ENCODE assay signal across 22 cellular contexts in genomic region chr1:3433076-3433475, GRCh38. TPM values are rescaled to one million over a fixed set of nuclear protein-coding genes. Genes with fewer than 3 reads are reported as not detected.
A peak's percentile ranks its signal among the peaks of the same experiment; 100 is the strongest.
DNase-seq lines count a peak whose midpoint lies in the region; ATAC-seq, FAIRE-seq and TF ChIP-seq lines count a peak whose summit lies in the region.
"Had no signal": no experiment of that assay in that cellular context is flagged by ENCODE, and none has a peak within 500 bp of the region (broad histone marks: within the 10 kb centered on the region; RNA-seq: fewer than 3 reads in every experiment).

No MANE protein-coding gene starts in this region.

- FAIRE-seq in kidney (lab: Jason Lieb, UNC), result no peak
- FAIRE-seq: A204.1, G401.6, GM12892 had no signal

- TF ChIP-seq CTCF in kidney (IDR thresholded peaks at IDR 0.05; ENCODE audit: borderline replicate concordance, extremely low read depth, insufficient read depth) (no peak), psoas muscle (IDR thresholded peaks at IDR 0.05) (no peak), sigmoid colon (IDR thresholded peaks at IDR 0.05) (no peak)

- H3K36me3 ChIP-seq in HUES6 (ENCODE audit: control insufficient read depth, insufficient read depth, low read length) (no peaks in the 10 kb centered on the region), kidney (ENCODE audit: control insufficient read depth in 1 of 2, insufficient read depth in 2 of 2, low read length in 2 of 2) (no peaks in the 10 kb centered on the region), psoas muscle (ENCODE audit: insufficient read depth in 1 of 2, low read depth in 1 of 2) (no peaks in the 10 kb centered on the region), sigmoid colon (no peaks in the 10 kb centered on the region)
- H3K36me3 ChIP-seq: BLaER1 had no signal

- intact Hi-C loops in Right ventricle myocardium inferior (cut with DNase I) (no loop called here), cardiac septum (cut with DNase I) (no loop called here), kidney (cut with DNase I) (no loop called here), psoas muscle (cut with DNase I) (no loop called here), sigmoid colon (cut with DNase I) (no loop called here)

- peaks cover 3% of the 10 kb centered on the region; the same call in 1 of the 2 replicates for H3K4me1 ChIP-seq in HUES6 (ENCODE audit: control insufficient read depth, insufficient read depth, low read length)
- H3K4me1 ChIP-seq in kidney (ENCODE audit: control insufficient read depth in 1 of 2, insufficient read depth in 1 of 2, low read depth in 1 of 2, low read length in 2 of 2), result no peaks in the 10 kb centered on the region
- H3K4me1 ChIP-seq in psoas muscle, result no peaks in the 10 kb centered on the region
- H3K4me1 ChIP-seq in sigmoid colon, result no peaks in the 10 kb centered on the region
- H3K4me1 ChIP-seq: BLaER1, Caco-2 had no signal

- ATAC-seq in Right ventricle myocardium inferior (no peak), psoas muscle (no peak)
- ATAC-seq: CD8-positive, alpha-beta T cell had no signal

- no peak for TF ChIP-seq EP300 in sigmoid colon (IDR thresholded peaks at IDR 0.05)

- H3K9me3 ChIP-seq in HUES6 (ENCODE audit: control insufficient read depth, insufficient read depth, low read depth, low read length) (no peaks in the 10 kb centered on the region), kidney (ENCODE audit: control insufficient read depth in 1 of 2, low read length in 2 of 2) (no peaks in the 10 kb centered on the region), psoas muscle (no peaks in the 10 kb centered on the region), sigmoid colon (no peaks in the 10 kb centered on the region)
- H3K9me3 ChIP-seq: BLaER1, Caco-2 had no signal

- no peak overlapping the region for H3K4me3 ChIP-seq in HUES6 (ENCODE audit: low read depth, low read length)
- no peak overlapping the region for H3K4me3 ChIP-seq in kidney (ENCODE audit: low read length in 2 of 2)
- no peak overlapping the region for H3K4me3 ChIP-seq in psoas muscle
- no peak overlapping the region for H3K4me3 ChIP-seq in sigmoid colon
- H3K4me3 ChIP-seq: BLaER1 had no signal

- H3K27ac ChIP-seq in HUES6 (ENCODE audit: low read depth, low read length) (no peak overlapping the region), kidney (ENCODE audit: low read depth in 2 of 2, low read length in 2 of 2) (no peak overlapping the region), psoas muscle (no peak overlapping the region), sigmoid colon (no peak overlapping the region)
- H3K27ac ChIP-seq: 22Rv1, BLaER1, C4-2B had no signal

- peak overlapping the region; percentile 26 for H3K9ac ChIP-seq in HUES6 (ENCODE audit: low read length)
- H3K9ac ChIP-seq in kidney (ENCODE audit: low read length in 2 of 2), result no peak overlapping the region
- H3K9ac ChIP-seq: BLaER1 had no signal

- no peak for TF ChIP-seq POLR2A in sigmoid colon (IDR thresholded peaks at IDR 0.05)

- H3K27me3 ChIP-seq in HUES6 (ENCODE audit: control insufficient read depth, insufficient read depth, low read length) (no peaks in the 10 kb centered on the region), psoas muscle (ENCODE audit: insufficient read depth in 3 of 3, low read length in 2 of 3) (peaks cover 0 to 21% (median 2%) of the 10 kb centered on the region in 3 donors), sigmoid colon (peaks cover 0 to 59% (median 6%) of the 10 kb centered on the region in 3 donors)

- WGBS in psoas muscle, 3 donors, result 84 to 89% (median 89%) methylated on average over 10 to 14 of the region's 14 CpGs
- WGBS in sigmoid colon, 2 donors, result 92% methylated on average over 14 of the region's 14 CpGs

- DNase-seq in Right ventricle myocardium inferior (ENCODE audit: missing footprints) (peak; percentile 64), cardiac septum (ENCODE audit: low spot score) (no peak), kidney (peak; percentile 47), psoas muscle (peak; percentile 5 to 40), sigmoid colon (no peak), NCI-H2029 treated with DMSO at 0.1 percent for 48 hours (lab: John Stamatoyannopoulos, UW) (no peak)
- DNase-seq: Caco-2; CD4-positive, CD25-positive, alpha-beta regulatory T cell; CD8-positive, alpha-beta T cell; DMS153; DND-41; GOT3; H7; HCEC 1CT had no signal

RNA-seq across cellular contexts. Expression of gene ARHGEF16, which starts 21.4 kb away (rescaled TPM):
- total RNA-seq in Right ventricle myocardium inferior (1.4 TPM), cardiac septum (0.57 TPM), kidney (39.3 TPM), psoas muscle (under 1 TPM; 0.29 to 0.56 (median 0.49) TPM), sigmoid colon (1 to 10 TPM in 2 of 4 donors, under 1 TPM in 2; 0.41 to 2.2 (median 0.78) TPM)
- polyA plus RNA-seq in kidney (ENCODE audit: insufficient read depth, low read depth, low replicate concordance) (15.5 TPM), psoas muscle (under 1 TPM; 0.29 to 0.55 (median 0.52) TPM), sigmoid colon (10 to 100 TPM; 44.4 to 51.8 (median 51.6) TPM)
- total RNA-seq: CD4-positive, CD25-positive, alpha-beta regulatory T cell; CD8-positive, alpha-beta T cell had no signal
- polyA plus RNA-seq: AG04450; CD4-positive, CD25-positive, alpha-beta regulatory T cell had no signal

Comparison
In these comparisons a context has a peak if more than half of its experiments do, and no peak if none do; other contexts are left out.
1. DNase-seq: peak in Right ventricle myocardium inferior (single experiment), kidney (single experiment) and psoas muscle (2 of 2); none in cardiac septum (single experiment), sigmoid colon (single experiment) and NCI-H2029 treated with DMSO at 0.1 percent for 48 hours (single experiment).
2. RNA of gene ARHGEF16, which starts 21.4 kb away (total RNA-seq): 39.3 TPM in kidney (single experiment); 1.4 TPM in Right ventricle myocardium inferior (single experiment), 0.41 to 2.2 TPM in sigmoid colon, 0.57 TPM in cardiac septum (single experiment) and 0.29 to 0.56 TPM in psoas muscle; every median in the first group is over 10 times any median in the second.